19 cellular contexts compared by ENCODE assay signal in genomic region chr15:86691091-86691490, GRCh38.
DNase-seq lines count a peak whose midpoint lies in the region; ATAC-seq, FAIRE-seq and TF ChIP-seq lines count a peak whose summit lies in the region.
"Had no signal": no experiment of that assay in that cellular context is flagged by ENCODE, and none has a peak within 500 bp of the region (broad histone marks: within the 10 kb centered on the region; RNA-seq: fewer than 3 reads in every experiment).

No MANE protein-coding gene starts in this region.

- H3K79me1 ChIP-seq in mesendoderm (ENCODE audit: low read length) = no peaks in the 10 kb centered on the region

- TF ChIP-seq CTCF in D721Med (IDR thresholded peaks at IDR 0.05; ENCODE audit: insufficient read depth, missing control alignments) (peak; percentile 49), tibial artery (IDR thresholded peaks at IDR 0.05) (no peak)

- no peak for ATAC-seq in HG02884 (IDR thresholded peaks at IDR 0.05; ENCODE audit: unreplicated experiment)
- ATAC-seq: activated CD8-positive, alpha-beta T cell treated with anti-CD3 and anti-CD28 coated beads, Interleukin-2, amount 10 ng/mL, durations not matched to agents 7 days and 5 days; right cardiac atrium; stimulated activated naive B cell treated with anti-CD40 and anti-IgM and Interleukin-4, amounts not matched to agents 10 μg/mL and 1 μg/mL and 100 μg/mL, for 72 hours had no signal

- no peak overlapping the region for H3K23ac ChIP-seq in mesendoderm (ENCODE audit: low read length)

- no peak overlapping the region for H2BK15ac ChIP-seq in mesendoderm (replicated peaks; ENCODE audit: low read depth)

- no peaks in the 10 kb centered on the region for H3K9me3 ChIP-seq in tibial artery

- H2BK120ac ChIP-seq in mesendoderm (ENCODE audit: low read depth, low read length) = no peak overlapping the region

- H2BK5ac ChIP-seq in mesendoderm (ENCODE audit: low read length) = no peak overlapping the region

- no CpG with 5 or more reads among the region's 2 CpGs for WGBS in mesendoderm (ENCODE audit: extremely low coverage, insufficient coverage, low lambda C conversion rate)

- H3K4ac ChIP-seq in mesendoderm (ENCODE audit: low read depth, low read length) = no peak overlapping the region

- H3K36me3 ChIP-seq in mesendoderm (ENCODE audit: control insufficient read depth, insufficient read depth, low read length) (no peaks in the 10 kb centered on the region), tibial artery (no peaks in the 10 kb centered on the region)

- H3K4me1 ChIP-seq in mesendoderm (ENCODE audit: control insufficient read depth, low read depth, low read length) (no peaks in the 10 kb centered on the region), tibial artery (no peaks in the 10 kb centered on the region)

- no peak for DNase-seq in D721Med (ENCODE audit: insufficient read length, low spot score)
- DNase-seq in MV-4-11 (lab: John Stamatoyannopoulos, UW) = peak; percentile 5
- peak; percentile 14 for DNase-seq in SK-MEL-5 (ENCODE audit: low read depth, low spot score)
- peak; percentile 13 for DNase-seq in mesendoderm
- DNase-seq in tibial artery = no peak
- DNase-seq in AML-193 (lab: John Stamatoyannopoulos, UW) = no peak
- no peak for DNase-seq in KBM-7
- DNase-seq: activated CD8-positive, alpha-beta T cell treated with anti-CD3 and anti-CD28 coated beads, Interleukin-2, amount 10 ng/mL, durations not matched to agents 7 days and 5 days; activated effector memory CD4-positive, alpha-beta T cell treated with Interleukin-2 at 50 U/mL for 16 hours; EL; foreskin melanocyte; islet precursor cell; NCI-H345; SHP77; stimulated activated CD4-positive, alpha-beta T cell treated with anti-CD3 and anti-CD28 coated beads, Interleukin-4, amount 100 ng/mL, for 4 hours; stimulated activated naive B cell treated with anti-CD40 and anti-IgM and Interleukin-4, amounts not matched to agents 10 μg/mL and 1 μg/mL and 100 μg/mL, for 72 hours had no signal

- H4K8ac ChIP-seq in mesendoderm (ENCODE audit: low read depth, low read length) = no peak overlapping the region

- no peak overlapping the region for H4K5ac ChIP-seq in mesendoderm (ENCODE audit: low read length)

- in situ Hi-C loops in SK-MEL-5 (cut with HindIII; ENCODE audit: low pct_unique_long_range_greater_than_20kb, low sequenced_read_pairs) (no loop called here), KBM-7 (cut with MboI; ENCODE audit: low pct_unique_long_range_greater_than_20kb, low sequenced_read_pairs) (no loop called here)

- H3K56ac ChIP-seq in mesendoderm (ENCODE audit: low read length) = no peak overlapping the region

- H3K4me2 ChIP-seq in mesendoderm (ENCODE audit: low read length) = no peak overlapping the region

- no peak overlapping the region for H3K18ac ChIP-seq in mesendoderm (ENCODE audit: low read length)

- intact Hi-C loops in tibial artery (cut with DNase I; ENCODE audit: low total_unique reads) = no loop called here

- no peak overlapping the region for H3K4me3 ChIP-seq in mesendoderm (ENCODE audit: low read length)
- no peak overlapping the region for H3K4me3 ChIP-seq in tibial artery

- FAIRE-seq in D721Med (lab: Jason Lieb, UNC) = no peak
- FAIRE-seq: GM19239 had no signal

- no peaks in the 10 kb centered on the region for H3K27me3 ChIP-seq in mesendoderm (ENCODE audit: insufficient read depth, low read length, poor library complexity)
- H3K27me3 ChIP-seq in tibial artery = no peaks in the 10 kb centered on the region

- H2AK5ac ChIP-seq in mesendoderm (ENCODE audit: low read length) = no peak overlapping the region

- no peak overlapping the region for H3K9ac ChIP-seq in mesendoderm (ENCODE audit: low read length)

- no peak overlapping the region for H3K27ac ChIP-seq in mesendoderm (ENCODE audit: low read depth, low read length)
- no peak overlapping the region for H3K27ac ChIP-seq in tibial artery

- H3K79me2 ChIP-seq in mesendoderm (ENCODE audit: control insufficient read depth, insufficient read depth, low read length) = no peaks in the 10 kb centered on the region

Comparison
In these comparisons a context has a peak if more than half of its experiments do, and no peak if none do; other contexts are left out.
1. DNase-seq: peak in MV-4-11 (single experiment), SK-MEL-5 (single experiment) and mesendoderm (single experiment); none in D721Med (single experiment), tibial artery (0 of 2), AML-193 (0 of 2) and KBM-7 (single experiment).